1 cellular context compared by ENCODE assay signal in genomic region chr6:44101832-44102231, GRCh38.
TF ChIP-seq lines count a peak whose summit lies in the region.

No MANE protein-coding gene starts in this region.

TF ChIP-seq in WTC11, 78 proteins besides CTCF, POLR2A, EP300 and RAD21 (continued from another document):
- no peak for TF ChIP-seq E2F4 (CRISPR knock-in tag; IDR thresholded peaks at IDR 0.05; ENCODE audit: borderline replicate concordance, low read depth)
- no peak for TF ChIP-seq ZNF425 (CRISPR knock-in tag; conservative IDR thresholded peaks at IDR 0.05)
- no peak for TF ChIP-seq RELA (CRISPR knock-in tag; IDR thresholded peaks at IDR 0.05; ENCODE audit: borderline replicate concordance)
- TF ChIP-seq, protein P1, sequence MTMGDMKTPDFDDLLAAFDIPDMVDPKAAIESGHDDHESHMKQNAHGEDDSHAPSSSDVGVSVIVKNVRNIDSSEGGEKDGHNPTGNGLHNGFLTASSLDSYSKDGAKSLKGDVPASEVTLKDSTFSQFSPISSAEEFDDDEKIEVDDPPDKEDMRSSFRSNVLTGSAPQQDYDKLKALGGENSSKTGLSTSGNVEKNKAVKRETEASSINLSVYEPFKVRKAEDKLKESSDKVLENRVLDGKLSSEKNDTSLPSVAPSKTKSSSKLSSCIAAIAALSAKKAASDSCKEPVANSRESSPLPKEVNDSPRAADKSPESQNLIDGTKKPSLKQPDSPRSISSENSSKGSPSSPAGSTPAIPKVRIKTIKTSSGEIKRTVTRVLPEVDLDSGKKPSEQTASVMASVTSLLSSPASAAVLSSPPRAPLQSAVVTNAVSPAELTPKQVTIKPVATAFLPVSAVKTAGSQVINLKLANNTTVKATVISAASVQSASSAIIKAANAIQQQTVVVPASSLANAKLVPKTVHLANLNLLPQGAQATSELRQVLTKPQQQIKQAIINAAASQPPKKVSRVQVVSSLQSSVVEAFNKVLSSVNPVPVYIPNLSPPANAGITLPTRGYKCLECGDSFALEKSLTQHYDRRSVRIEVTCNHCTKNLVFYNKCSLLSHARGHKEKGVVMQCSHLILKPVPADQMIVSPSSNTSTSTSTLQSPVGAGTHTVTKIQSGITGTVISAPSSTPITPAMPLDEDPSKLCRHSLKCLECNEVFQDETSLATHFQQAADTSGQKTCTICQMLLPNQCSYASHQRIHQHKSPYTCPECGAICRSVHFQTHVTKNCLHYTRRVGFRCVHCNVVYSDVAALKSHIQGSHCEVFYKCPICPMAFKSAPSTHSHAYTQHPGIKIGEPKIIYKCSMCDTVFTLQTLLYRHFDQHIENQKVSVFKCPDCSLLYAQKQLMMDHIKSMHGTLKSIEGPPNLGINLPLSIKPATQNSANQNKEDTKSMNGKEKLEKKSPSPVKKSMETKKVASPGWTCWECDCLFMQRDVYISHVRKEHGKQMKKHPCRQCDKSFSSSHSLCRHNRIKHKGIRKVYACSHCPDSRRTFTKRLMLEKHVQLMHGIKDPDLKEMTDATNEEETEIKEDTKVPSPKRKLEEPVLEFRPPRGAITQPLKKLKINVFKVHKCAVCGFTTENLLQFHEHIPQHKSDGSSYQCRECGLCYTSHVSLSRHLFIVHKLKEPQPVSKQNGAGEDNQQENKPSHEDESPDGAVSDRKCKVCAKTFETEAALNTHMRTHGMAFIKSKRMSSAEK (CRISPR knock-in tag; IDR thresholded peaks at IDR 0.05; ENCODE audit: borderline replicate concordance): no peak
- TF ChIP-seq, protein P2, sequence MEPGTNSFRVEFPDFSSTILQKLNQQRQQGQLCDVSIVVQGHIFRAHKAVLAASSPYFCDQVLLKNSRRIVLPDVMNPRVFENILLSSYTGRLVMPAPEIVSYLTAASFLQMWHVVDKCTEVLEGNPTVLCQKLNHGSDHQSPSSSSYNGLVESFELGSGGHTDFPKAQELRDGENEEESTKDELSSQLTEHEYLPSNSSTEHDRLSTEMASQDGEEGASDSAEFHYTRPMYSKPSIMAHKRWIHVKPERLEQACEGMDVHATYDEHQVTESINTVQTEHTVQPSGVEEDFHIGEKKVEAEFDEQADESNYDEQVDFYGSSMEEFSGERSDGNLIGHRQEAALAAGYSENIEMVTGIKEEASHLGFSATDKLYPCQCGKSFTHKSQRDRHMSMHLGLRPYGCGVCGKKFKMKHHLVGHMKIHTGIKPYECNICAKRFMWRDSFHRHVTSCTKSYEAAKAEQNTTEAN (CRISPR knock-in tag; IDR thresholded peaks at IDR 0.05): no peak
